In genomic region chr22:25049770-25050169, GRCh38 we compare ENCODE assay signal across 24 cellular contexts.
"Had no signal": no experiment of that assay in that cellular context is flagged by ENCODE, and none has a peak within 500 bp of the region (broad histone marks: within the 10 kb centered on the region; RNA-seq: fewer than 3 reads in every experiment).

No MANE protein-coding gene starts in this region.

- DNase-seq: naive thymus-derived CD4-positive, alpha-beta T cell; natural killer cell; occipital lobe; ovary; psoas muscle; right cardiac atrium; spleen; stimulated activated CD4-positive, alpha-beta T cell treated with anti-CD3 and anti-CD28 coated beads, Interleukin-12 subunit alpha, Interleukin-12 subunit beta, amount 100 ng/mL, for 4 hours; stimulated activated CD4-positive, alpha-beta T cell treated with anti-CD3 and anti-CD28 coated beads, Interleukin-1b, Interleukin-23, amount 100 ng/mL, for 48 hours; stimulated activated CD4-positive, alpha-beta T cell treated with anti-CD3 and anti-CD28 coated beads, Interleukin-4, amount 100 ng/mL, for 1 hour; stimulated activated CD4-positive, alpha-beta T cell treated with anti-CD3 and anti-CD28 coated beads, Interleukin-4, amount 100 ng/mL, for 4 hours; stimulated activated CD8-positive, alpha-beta memory T cell treated with anti-CD3 and anti-CD28 coated beads, Interleukin-4, amount 100 ng/mL, for 48 hours; stimulated activated naive CD4-positive, alpha-beta T cell treated with Interleukin-2 at 50 U/mL for 16 hours; stomach; tibial artery; transverse colon; upper lobe of left lung had no signal

- ATAC-seq: naive thymus-derived CD4-positive, alpha-beta T cell; natural killer cell; psoas muscle; right cardiac atrium; stimulated activated memory B cell treated with anti-CD40 and anti-IgM and Interleukin-4, amounts not matched to agents 10 μg/mL and 1 μg/mL and 100 μg/mL, for 72 hours had no signal

- H3K79me2 ChIP-seq: parathyroid adenoma had no signal

- H3K9ac ChIP-seq: neural progenitor cell, parathyroid adenoma had no signal

- H3K36me3 ChIP-seq: ovary, spleen, thoracic aorta had no signal

- H3K27me3 ChIP-seq: neural progenitor cell, ovary, spleen, stomach, tibial artery, transverse colon, upper lobe of left lung, vagina had no signal

- H3K4me1 ChIP-seq: neural progenitor cell, parathyroid adenoma, psoas muscle, upper lobe of left lung had no signal

- H3K4me2 ChIP-seq: neural progenitor cell, smooth muscle cell had no signal

- H3K9me3 ChIP-seq: ovary, psoas muscle, transverse colon, vagina had no signal

- H2AFZ ChIP-seq: neural progenitor cell, parathyroid adenoma had no signal

- H3K27ac ChIP-seq: neural progenitor cell, ovary, parathyroid adenoma, psoas muscle, skin epidermis, stomach, thoracic aorta, tibial artery, transverse colon, upper lobe of left lung, vagina had no signal

- H3K4me3 ChIP-seq: neural progenitor cell, ovary, psoas muscle, skin epidermis, smooth muscle cell, spleen, stomach, thoracic aorta, tibial artery, transverse colon, upper lobe of left lung, vagina had no signal
